ENCODE assay signal across 8 cellular contexts in genomic region chr12:22625671-22626251, GRCh38. TPM values are rescaled to one million over a fixed set of nuclear protein-coding genes. Genes with fewer than 3 reads are reported as not detected.
DNase-seq lines count a peak whose midpoint lies in the region; ATAC-seq and TF ChIP-seq lines count a peak whose summit lies in the region.

No MANE protein-coding gene starts in this region.

- peak overlapping the region; percentile 80 to 93 for H3K4me3 ChIP-seq in CD4-positive, alpha-beta memory T cell (ENCODE audit: low read length in 2 of 2)
- H3K4me3 ChIP-seq in ovary, result peak overlapping the region; percentile 95

- H3K27me3 ChIP-seq in CD4-positive, alpha-beta memory T cell (ENCODE audit: insufficient read depth, low read length), result no peaks in the 10 kb centered on the region
- H3K27me3 ChIP-seq in ovary, result no peaks in the 10 kb centered on the region

- H3K27ac Mint-ChIP-seq in CD4-positive, alpha-beta memory T cell, result peak overlapping the region; percentile 93 to 99 (median 98)
- H3K27ac Mint-ChIP-seq in activated naive CD8-positive, alpha-beta T cell treated with anti-CD3 and anti-CD28 coated beads for 36 hours, result peak overlapping the region; percentile 94

- H3K27me3 Mint-ChIP-seq in CD4-positive, alpha-beta memory T cell, result peaks cover 0 to 3% of the 10 kb centered on the region in 2 donors
- peaks cover 14% of the 10 kb centered on the region for H3K27me3 Mint-ChIP-seq in activated naive CD8-positive, alpha-beta T cell treated with anti-CD3 and anti-CD28 coated beads for 36 hours

- H3K27ac ChIP-seq in CD4-positive, alpha-beta memory T cell (ENCODE audit: low read depth, low read length), result peak overlapping the region; percentile 80
- H3K27ac ChIP-seq in ovary, result peak overlapping the region; percentile 94 to 97

- no peaks in the 10 kb centered on the region for H3K36me3 ChIP-seq in CD4-positive, alpha-beta memory T cell (ENCODE audit: insufficient read depth, low read length)
- no peaks in the 10 kb centered on the region for H3K36me3 ChIP-seq in ovary

- DNase-seq in CD4-positive, alpha-beta memory T cell, result peak; percentile 27 to 58 (median 32)
- DNase-seq in NCI-H82 treated with DMSO at 0.1 percent for 48 hours (lab: John Stamatoyannopoulos, UW; ENCODE audit: unreplicated experiment) (peak; percentile 84), cardiac septum (ENCODE audit: low spot score) (peak; percentile 72), ovary (peak; percentile 27 to 58 (median 37)), KG1 (lab: John Stamatoyannopoulos, UW) (no peak)
- peak; percentile 28 for DNase-seq in activated naive CD8-positive, alpha-beta T cell treated with anti-CD3 and anti-CD28 coated beads for 36 hours

- 0% methylated on average over 19 of the region's 19 CpGs for WGBS in ovary, 3 donors

- H3K36me3 Mint-ChIP-seq in CD4-positive, alpha-beta memory T cell, result peaks cover 0 to 15% of the 10 kb centered on the region in 2 donors
- peaks cover 8% of the 10 kb centered on the region for H3K36me3 Mint-ChIP-seq in activated naive CD8-positive, alpha-beta T cell treated with anti-CD3 and anti-CD28 coated beads for 36 hours

- TF ChIP-seq EP300 in ovary (IDR thresholded peaks at IDR 0.05), result no peak

- peaks cover 38% of the 10 kb centered on the region for H3K4me1 ChIP-seq in CD4-positive, alpha-beta memory T cell (ENCODE audit: insufficient read depth, low read length)
- no peaks in the 10 kb centered on the region for H3K4me1 ChIP-seq in ovary (ENCODE audit: insufficient read depth)

- H3K9me3 ChIP-seq in CD4-positive, alpha-beta memory T cell (ENCODE audit: control insufficient read depth in 1 of 2, low read length in 2 of 2), result no peaks in the 10 kb centered on the region
- H3K9me3 ChIP-seq in ovary, result no peaks in the 10 kb centered on the region

- intact Hi-C loops in CD4-positive, alpha-beta memory T cell (cut with micrococcal nuclease), result loop anchor here (1.0 to 10.0 kb wide), 8 partner anchors 17 to 1171 kb away; partner anchors contain the start of genes C2CD5, CMAS, GOLT1B and RECQL
- intact Hi-C loops in cardiac septum (cut with DNase I) (loop anchor here (1.0 kb wide), 1 partner anchor 81 kb away; the partner anchor contains the start of gene C2CD5), ovary (cut with DNase I) (loop anchor here in 2 of 4 donors (5.0 to 10.0 kb wide), 2 partner anchors 81 to 83 kb away; partner anchors contain the start of gene C2CD5 (in 2 of the 2))

- ATAC-seq in GM19324 (IDR thresholded peaks at IDR 0.05; ENCODE audit: low FRiP score, unreplicated experiment), result peak; percentile 35
- peak; percentile 47 for ATAC-seq in HG03354 (IDR thresholded peaks at IDR 0.05; ENCODE audit: poor library complexity, severe bottlenecking, unreplicated experiment)

- TF ChIP-seq POLR2A in ovary (IDR thresholded peaks at IDR 0.05), result no peak

- peaks cover 28 to 53% (median 42%) of the 10 kb centered on the region in 4 donors for H3K4me1 Mint-ChIP-seq in CD4-positive, alpha-beta memory T cell
- H3K4me1 Mint-ChIP-seq in activated naive CD8-positive, alpha-beta T cell treated with anti-CD3 and anti-CD28 coated beads for 36 hours, result peaks cover 38% of the 10 kb centered on the region

- POLR2A ChIA-PET in CD4-positive, alpha-beta memory T cell (lab: Charles Lee; ENCODE audit: partially characterized antibody), result interaction anchor here (1.0 to 5.7 kb wide), 4 partner anchors 10 to 1124 kb away, joined by 3 to 74 read pairs (median 4); partner anchors contain the start of genes C2CD5, GOLT1B and RECQL

- TF ChIP-seq CTCF in ovary (IDR thresholded peaks at IDR 0.05), result no peak

- H3K9me3 Mint-ChIP-seq in CD4-positive, alpha-beta memory T cell, result peaks cover 0 to 3% (median 0%) of the 10 kb centered on the region in 8 donors
- no peaks in the 10 kb centered on the region for H3K9me3 Mint-ChIP-seq in activated naive CD8-positive, alpha-beta T cell treated with anti-CD3 and anti-CD28 coated beads for 36 hours

- peak overlapping the region; percentile 92 to 99 (median 93) for H3K4me3 Mint-ChIP-seq in CD4-positive, alpha-beta memory T cell
- peak overlapping the region; percentile 89 for H3K4me3 Mint-ChIP-seq in activated naive CD8-positive, alpha-beta T cell treated with anti-CD3 and anti-CD28 coated beads for 36 hours

- CTCF ChIA-PET in CD4-positive, alpha-beta memory T cell (lab: Charles Lee; ENCODE audit: partially characterized antibody), result interaction anchor here (1.1 to 3.4 kb wide), 2 partner anchors 96 to 290 kb away, joined by 4 to 12 read pairs; no protein-coding TSS in a partner anchor

RNA-seq across cellular contexts. Expression of gene ETNK1, which starts 0.8 kb away (rescaled TPM):
- total RNA-seq in CD4-positive, alpha-beta memory T cell, result 10 to 100 TPM; 81.1 to 88.1 TPM
- 10 to 100 TPM; 17.0 to 18.7 TPM for polyA plus RNA-seq in CD4-positive, alpha-beta memory T cell
- 10 to 100 TPM; 51.7 to 52.7 TPM for total RNA-seq in activated naive CD8-positive, alpha-beta T cell treated with anti-CD3 and anti-CD28 coated beads for 36 hours
- total RNA-seq in cardiac septum (20.6 TPM), ovary (10 to 100 TPM; 27.4 to 50.6 (median 42.0) TPM)
- polyA plus RNA-seq in ovary, result 10 to 100 TPM; 11.9 to 19.3 TPM
